ENCODE assay signal across 10 cellular contexts in genomic region chr3:1275495-1275894, GRCh38.
DNase-seq lines count a peak whose midpoint lies in the region; ATAC-seq and TF ChIP-seq lines count a peak whose summit lies in the region.
"Had no signal": no experiment of that assay in that cellular context is flagged by ENCODE, and none has a peak within 500 bp of the region (broad histone marks: within the 10 kb centered on the region; RNA-seq: fewer than 3 reads in every experiment).

No MANE protein-coding gene starts in this region.

- H3K36me3 ChIP-seq in SJCRH30 (no peaks in the 10 kb centered on the region), H7 (replicated peaks; ENCODE audit: control insufficient read depth, insufficient read depth, low read length) (no peaks in the 10 kb centered on the region)
- H3K36me3 ChIP-seq: thoracic aorta had no signal

- DNase-seq in GM12865 (ENCODE audit: low read depth) (peak; percentile 24), SJCRH30 (peak; percentile 13 to 42), kidney tubule cell (ENCODE audit: low spot score) (peak; percentile 25), omental fat pad (ENCODE audit: low spot score) (no peak), H7 (no peak)
- DNase-seq in activated T-helper 2 cell treated with anti-CD3 and anti-CD28 coated beads, Interferon-gamma antibody, Interleukin-2, Interleukin-4, amounts not matched to agents 10 μg/mL and 5 μg/mL and 100 μg/mL, durations not matched to agents 14 hours and 24 hours and 36 hours (ENCODE audit: low spot score), result no peak
- DNase-seq: kidney glomerular epithelial cell had no signal

- TF ChIP-seq CTCF in GM12865 (IDR thresholded peaks at IDR 0.05; ENCODE audit: insufficient read depth, low read depth, low read length, missing control alignments) (peak; percentile 33), omental fat pad (IDR thresholded peaks at IDR 0.05) (no peak)

- no peaks in the 10 kb centered on the region for H3K9me3 ChIP-seq in SJCRH30 (replicated peaks)
- H3K9me3 ChIP-seq: thoracic aorta had no signal

- intact Hi-C loops in activated T-helper 2 cell treated with anti-CD3 and anti-CD28 coated beads, Interferon-gamma antibody, Interleukin-2, Interleukin-4, amounts not matched to agents 10 μg/mL and 5 μg/mL and 100 μg/mL, durations not matched to agents 14 hours and 24 hours and 36 hours (cut with micrococcal nuclease), result no loop called here

- no peaks in the 10 kb centered on the region for H3K4me1 ChIP-seq in SJCRH30

- H3K4me3 Mint-ChIP-seq in activated T-helper 2 cell treated with anti-CD3 and anti-CD28 coated beads, Interferon-gamma antibody, Interleukin-2, Interleukin-4, amounts not matched to agents 10 μg/mL and 5 μg/mL and 100 μg/mL, durations not matched to agents 14 hours and 24 hours and 36 hours (ENCODE audit: low read depth), result no peak overlapping the region

- H3K27me3 ChIP-seq in SJCRH30 (no peaks in the 10 kb centered on the region), H7 (ENCODE audit: control insufficient read depth, insufficient read depth, low read length) (no peaks in the 10 kb centered on the region)

- H3K27ac Mint-ChIP-seq in activated T-helper 2 cell treated with anti-CD3 and anti-CD28 coated beads, Interferon-gamma antibody, Interleukin-2, Interleukin-4, amounts not matched to agents 10 μg/mL and 5 μg/mL and 100 μg/mL, durations not matched to agents 14 hours and 24 hours and 36 hours, result no peak overlapping the region

- H3K27ac ChIP-seq in SJCRH30, result no peak overlapping the region
- H3K27ac ChIP-seq: thoracic aorta had no signal

- H3K27me3 Mint-ChIP-seq in activated T-helper 2 cell treated with anti-CD3 and anti-CD28 coated beads, Interferon-gamma antibody, Interleukin-2, Interleukin-4, amounts not matched to agents 10 μg/mL and 5 μg/mL and 100 μg/mL, durations not matched to agents 14 hours and 24 hours and 36 hours (ENCODE audit: low read depth), result no peaks in the 10 kb centered on the region

- H3K4me3 ChIP-seq in GM12865 (ENCODE audit: low read depth, low read length) (no peak overlapping the region), SJCRH30 (no peak overlapping the region), H7 (ENCODE audit: insufficient read depth, low read depth, low read length) (no peak overlapping the region)
- H3K4me3 ChIP-seq: thoracic aorta had no signal

- ATAC-seq in HG02885 (IDR thresholded peaks at IDR 0.05; ENCODE audit: poor library complexity, unreplicated experiment) (peak; percentile 43), omental fat pad (ENCODE audit: low FRiP score) (no peak), GM19351 (IDR thresholded peaks at IDR 0.05; ENCODE audit: unreplicated experiment) (no peak)

- H3K36me3 Mint-ChIP-seq in activated T-helper 2 cell treated with anti-CD3 and anti-CD28 coated beads, Interferon-gamma antibody, Interleukin-2, Interleukin-4, amounts not matched to agents 10 μg/mL and 5 μg/mL and 100 μg/mL, durations not matched to agents 14 hours and 24 hours and 36 hours (ENCODE audit: low read depth), result no peaks in the 10 kb centered on the region

- H3K4me1 Mint-ChIP-seq in activated T-helper 2 cell treated with anti-CD3 and anti-CD28 coated beads, Interferon-gamma antibody, Interleukin-2, Interleukin-4, amounts not matched to agents 10 μg/mL and 5 μg/mL and 100 μg/mL, durations not matched to agents 14 hours and 24 hours and 36 hours (ENCODE audit: low read depth), result no peaks in the 10 kb centered on the region

- H3K9me3 Mint-ChIP-seq in activated T-helper 2 cell treated with anti-CD3 and anti-CD28 coated beads, Interferon-gamma antibody, Interleukin-2, Interleukin-4, amounts not matched to agents 10 μg/mL and 5 μg/mL and 100 μg/mL, durations not matched to agents 14 hours and 24 hours and 36 hours, result peaks cover 13% of the 10 kb centered on the region

Comparison
In these comparisons a context has a peak if more than half of its experiments do, and no peak if none do; other contexts are left out.
1. DNase-seq: peak in GM12865 (single experiment), SJCRH30 (2 of 2) and kidney tubule cell (single experiment); none in omental fat pad (single experiment), activated T-helper 2 cell treated with anti-CD3 and anti-CD28 coated beads, Interferon-gamma antibody, Interleukin-2, Interleukin-4, amounts not matched to agents 10 μg/mL and 5 μg/mL and 100 μg/mL, durations not matched to agents 14 hours and 24 hours and 36 hours (single experiment) and H7 (single experiment).